Comparison of ENCODE assay signal across 8 cellular contexts in genomic region chr2:240232961-240233890, GRCh38.
A peak's percentile ranks its signal among the peaks of the same experiment; 100 is the strongest.
DNase-seq lines count a peak whose midpoint lies in the region; ATAC-seq and TF ChIP-seq lines count a peak whose summit lies in the region.

No MANE protein-coding gene starts in this region.

- ATAC-seq in HG02571 (IDR thresholded peaks at IDR 0.05; ENCODE audit: unreplicated experiment), result no peak

- no peak overlapping the region for H3K27ac ChIP-seq in neural cell (ENCODE audit: low read length)

- H3K9me2 ChIP-seq in neural cell (ENCODE audit: insufficient read depth, low read length), result no peaks in the 10 kb centered on the region

- no peak overlapping the region for H3K9ac ChIP-seq in neural cell (ENCODE audit: low read length)

- no peak overlapping the region for H3K4me2 ChIP-seq in neural cell (ENCODE audit: low read length)

- no peaks in the 10 kb centered on the region for H4K20me1 ChIP-seq in neural cell (ENCODE audit: insufficient read depth)

- no peak for TF ChIP-seq EP300 in neural cell (conservative IDR thresholded peaks at IDR 0.05; ENCODE audit: poor library complexity, severe bottlenecking)

- TF ChIP-seq CTCF in BJ (IDR thresholded peaks at IDR 0.05; ENCODE audit: insufficient read depth, low read depth, low read length), result peak; percentile 92
- TF ChIP-seq CTCF in foreskin fibroblast (IDR thresholded peaks at IDR 0.05; ENCODE audit: low read depth, low read length), result peak; percentile 91
- TF ChIP-seq CTCF in neural cell (IDR thresholded peaks at IDR 0.05; ENCODE audit: poor library complexity, severe bottlenecking), result peak; percentile 24

- POLR2A ChIA-PET in BJ (lab: Charles Lee), result no interaction called here

- CTCF ChIA-PET in BJ (lab: Yijun Ruan, JAX), result interaction anchor here (0.6 to 5.0 kb wide), 31 partner anchors 9 to 264 kb away, joined by 3 to 50 read pairs (median 5); partner anchors contain the start of gene GPC1

- TF ChIP-seq RAD21 in neural cell (conservative IDR thresholded peaks at IDR 0.05), result peak; percentile 24

- no peaks in the 10 kb centered on the region for H3K79me2 ChIP-seq in neural cell (replicated peaks; ENCODE audit: insufficient read depth, low read length)

- H3K9me3 ChIP-seq in neural cell (ENCODE audit: low read length), result peaks cover 5% of the 10 kb centered on the region

- DNase-seq in BJ (ENCODE audit: low read depth) (no peak), HT-29 (ENCODE audit: low spot score) (peak; percentile 72), RPMI7951 (ENCODE audit: low read depth) (peak; percentile 61), foreskin fibroblast (peak; percentile 63 to 91)
- peak; percentile 54 for DNase-seq in activated effector memory CD4-positive, alpha-beta T cell treated with Interleukin-2 at 50 U/mL for 16 hours
- DNase-seq in stimulated activated naive CD4-positive, alpha-beta T cell treated with Interleukin-2 at 50 U/mL for 16 hours (lab: John Stamatoyannopoulos, UW), result peak; percentile 56

- H3K4me3 ChIP-seq in BJ (ENCODE audit: low read depth, low read length), result peak overlapping the region; percentile 41
- H3K4me3 ChIP-seq in foreskin fibroblast (ENCODE audit: low read depth in 1 of 2, low read length in 2 of 2), result peak overlapping the region; percentile 34 to 36
- no peak overlapping the region for H3K4me3 ChIP-seq in neural cell (ENCODE audit: low read length)

- no peaks in the 10 kb centered on the region for H3K27me3 ChIP-seq in BJ (ENCODE audit: control insufficient read depth, insufficient read depth, low read length)
- H3K27me3 ChIP-seq in neural cell (ENCODE audit: insufficient read depth, low read depth, low read length), result no peaks in the 10 kb centered on the region

- H3K36me3 ChIP-seq in BJ (ENCODE audit: control insufficient read depth, insufficient read depth, low read length) (no peaks in the 10 kb centered on the region), neural cell (ENCODE audit: insufficient read depth, low read length) (no peaks in the 10 kb centered on the region)

- no peaks in the 10 kb centered on the region for H3F3A ChIP-seq in neural cell (ENCODE audit: insufficient read depth, low read length, poor library complexity, severe bottlenecking)

- no peak overlapping the region for H2AFZ ChIP-seq in neural cell (ENCODE audit: low read depth, low read length)

TF ChIP-seq in neural cell, 6 proteins besides CTCF, POLR2A, EP300 and RAD21:
- TF ChIP-seq POLR2AphosphoS5 (IDR thresholded peaks at IDR 0.05), result no peak
- no peak for TF ChIP-seq SMC3 (conservative IDR thresholded peaks at IDR 0.05; ENCODE audit: poor library complexity)
- no peak for TF ChIP-seq EZH2 (IDR thresholded peaks at IDR 0.05; ENCODE audit: borderline replicate concordance, insufficient read depth, low read length, poor library complexity, severe bottlenecking)
- TF ChIP-seq MXI1 (conservative IDR thresholded peaks at IDR 0.05; ENCODE audit: poor library complexity, severe bottlenecking), result no peak
- TF ChIP-seq TAF1 (IDR thresholded peaks at IDR 0.05; ENCODE audit: low read depth), result no peak
- TF ChIP-seq, protein P1, sequence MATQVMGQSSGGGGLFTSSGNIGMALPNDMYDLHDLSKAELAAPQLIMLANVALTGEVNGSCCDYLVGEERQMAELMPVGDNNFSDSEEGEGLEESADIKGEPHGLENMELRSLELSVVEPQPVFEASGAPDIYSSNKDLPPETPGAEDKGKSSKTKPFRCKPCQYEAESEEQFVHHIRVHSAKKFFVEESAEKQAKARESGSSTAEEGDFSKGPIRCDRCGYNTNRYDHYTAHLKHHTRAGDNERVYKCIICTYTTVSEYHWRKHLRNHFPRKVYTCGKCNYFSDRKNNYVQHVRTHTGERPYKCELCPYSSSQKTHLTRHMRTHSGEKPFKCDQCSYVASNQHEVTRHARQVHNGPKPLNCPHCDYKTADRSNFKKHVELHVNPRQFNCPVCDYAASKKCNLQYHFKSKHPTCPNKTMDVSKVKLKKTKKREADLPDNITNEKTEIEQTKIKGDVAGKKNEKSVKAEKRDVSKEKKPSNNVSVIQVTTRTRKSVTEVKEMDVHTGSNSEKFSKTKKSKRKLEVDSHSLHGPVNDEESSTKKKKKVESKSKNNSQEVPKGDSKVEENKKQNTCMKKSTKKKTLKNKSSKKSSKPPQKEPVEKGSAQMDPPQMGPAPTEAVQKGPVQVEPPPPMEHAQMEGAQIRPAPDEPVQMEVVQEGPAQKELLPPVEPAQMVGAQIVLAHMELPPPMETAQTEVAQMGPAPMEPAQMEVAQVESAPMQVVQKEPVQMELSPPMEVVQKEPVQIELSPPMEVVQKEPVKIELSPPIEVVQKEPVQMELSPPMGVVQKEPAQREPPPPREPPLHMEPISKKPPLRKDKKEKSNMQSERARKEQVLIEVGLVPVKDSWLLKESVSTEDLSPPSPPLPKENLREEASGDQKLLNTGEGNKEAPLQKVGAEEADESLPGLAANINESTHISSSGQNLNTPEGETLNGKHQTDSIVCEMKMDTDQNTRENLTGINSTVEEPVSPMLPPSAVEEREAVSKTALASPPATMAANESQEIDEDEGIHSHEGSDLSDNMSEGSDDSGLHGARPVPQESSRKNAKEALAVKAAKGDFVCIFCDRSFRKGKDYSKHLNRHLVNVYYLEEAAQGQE (IDR thresholded peaks at IDR 0.05; ENCODE audit: borderline replicate concordance), result no peak

Comparison
In these comparisons a context has a peak if more than half of its experiments do, and no peak if none do; other contexts are left out.
1. CTCF ChIP-seq: peak in every context shown above with its lines; median percentile 92 in BJ; 91 in foreskin fibroblast; 24 in neural cell.